Comparison of ENCODE assay signal across 11 cellular contexts in the genomic region with DNA sequence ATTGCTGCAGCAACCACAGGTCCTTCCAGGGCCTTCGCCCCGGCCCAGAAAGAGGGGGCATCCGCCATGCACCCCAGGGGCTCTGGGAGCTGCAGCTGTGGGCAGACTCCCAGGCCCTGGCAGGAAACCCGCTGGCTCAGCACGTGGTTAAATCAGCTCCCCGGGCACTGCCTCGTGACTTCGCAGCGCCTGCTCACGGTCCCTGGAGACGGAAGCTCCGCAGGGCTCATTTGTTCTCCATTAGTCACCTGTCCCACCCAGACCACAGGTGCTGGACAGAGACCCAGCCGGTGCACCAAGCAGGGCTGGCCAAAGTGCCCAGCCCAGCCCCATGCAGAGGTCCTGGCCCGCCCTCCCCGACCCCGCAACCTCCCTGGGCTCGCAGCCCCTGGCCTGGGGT. TPM values are rescaled to one million over a fixed set of nuclear protein-coding genes. Genes with fewer than 3 reads are reported as not detected.
A peak's percentile ranks its signal among the peaks of the same experiment; 100 is the strongest.
DNase-seq lines count a peak whose midpoint lies in the region; ATAC-seq and TF ChIP-seq lines count a peak whose summit lies in the region.
"Had no signal": no experiment of that assay in that cellular context is flagged by ENCODE, and none has a peak within 500 bp of the region (broad histone marks: within the 10 kb centered on the region; RNA-seq: fewer than 3 reads in every experiment).

No MANE protein-coding gene starts in this region.

- no peaks in the 10 kb centered on the region for H4K20me1 ChIP-seq in osteoblast (ENCODE audit: insufficient read depth, low read length)

- DNase-seq in DMS 273 (lab: John Stamatoyannopoulos, UW; ENCODE audit: unreplicated experiment), result peak; percentile 77
- no peak for DNase-seq in DMS 273 treated with DMSO at 0.1 percent for 48 hours (lab: John Stamatoyannopoulos, UW)
- peak; percentile 54 for DNase-seq in NCI-H146 (lab: John Stamatoyannopoulos, UW)
- peak; percentile 56 for DNase-seq in MCF 10A (ENCODE audit: unreplicated experiment)
- DNase-seq in osteoblast (ENCODE audit: insufficient read length, low spot score, missing footprints), result peak; percentile 97
- no peak for DNase-seq in ureter (ENCODE audit: low spot score)
- DNase-seq in NCI-H774 (lab: John Stamatoyannopoulos, UW), result no peak
- DNase-seq: NCI-H1105 had no signal

- peaks cover 23% of the 10 kb centered on the region for H3K27me3 Mint-ChIP-seq in MCF 10A (ENCODE audit: insufficient read depth, unreplicated experiment)

- H3K36me3 Mint-ChIP-seq in MCF 10A (ENCODE audit: insufficient read depth, unreplicated experiment), result no peaks in the 10 kb centered on the region

- peaks cover 26% of the 10 kb centered on the region for H3K27me3 ChIP-seq in osteoblast (ENCODE audit: insufficient read depth, low read length)
- H3K27me3 ChIP-seq: thyroid gland had no signal

- no peaks in the 10 kb centered on the region for H3K79me2 ChIP-seq in osteoblast (ENCODE audit: insufficient read depth, low read length)

- peaks cover 9% of the 10 kb centered on the region for H3K4me1 Mint-ChIP-seq in MCF 10A (ENCODE audit: insufficient read depth, unreplicated experiment)

- no peak overlapping the region for H3K4me3 ChIP-seq in osteoblast (ENCODE audit: insufficient read depth, low read length)
- H3K4me3 ChIP-seq: thyroid gland had no signal

- no TSS peak for BruUV-seq in MCF 10A (replicated peaks; lab: Mats Ljungman, UMichigan)

- H3K27ac Mint-ChIP-seq in MCF 10A (ENCODE audit: low read depth, unreplicated experiment), result no peak overlapping the region

- H3K9me3 ChIP-seq in osteoblast (ENCODE audit: low read depth, low read length), result no peaks in the 10 kb centered on the region
- H3K9me3 ChIP-seq: thyroid gland had no signal

- H3K4me2 ChIP-seq in osteoblast (ENCODE audit: insufficient read depth, low read length), result no peak overlapping the region

- H3K9me3 Mint-ChIP-seq in MCF 10A (ENCODE audit: unreplicated experiment), result no peaks in the 10 kb centered on the region

- TF ChIP-seq CTCF in MCF 10A (IDR thresholded peaks at IDR 0.05; ENCODE audit: unreplicated experiment) (no peak), osteoblast (IDR thresholded peaks at IDR 0.05; ENCODE audit: extremely low read depth, low read depth, low read length) (no peak)

- ATAC-seq in GM21737 (IDR thresholded peaks at IDR 0.05; ENCODE audit: unreplicated experiment), result no peak

- peak overlapping the region; percentile 43 for H3K4me3 Mint-ChIP-seq in MCF 10A (ENCODE audit: unreplicated experiment)

- intact Hi-C loops in MCF 10A (cut with micrococcal nuclease), result no loop called here

- no peaks in the 10 kb centered on the region for H3K4me1 ChIP-seq in osteoblast (ENCODE audit: insufficient read depth, low read length)

- POLR2A ChIA-PET in MCF 10A (lab: Yijun Ruan, JAX), result no interaction called here

- no peaks in the 10 kb centered on the region for H3K36me3 ChIP-seq in osteoblast (ENCODE audit: insufficient read depth, low read length)
- H3K36me3 ChIP-seq: thyroid gland had no signal

- H3K27ac ChIP-seq in osteoblast (ENCODE audit: low read depth, low read length), result no peak overlapping the region
- H3K27ac ChIP-seq: 22Rv1, thyroid gland had no signal

- no peak overlapping the region for H2AFZ ChIP-seq in osteoblast (ENCODE audit: low read length)

- CTCF ChIA-PET in MCF 10A (lab: Yijun Ruan, JAX), result interaction anchor here (0.9 kb wide), 1 partner anchor 80 kb away, joined by 4 read pairs; no protein-coding TSS in a partner anchor

RNA-seq across cellular contexts. Expression of a gene that starts 14.7 kb away (rescaled TPM):
- total RNA-seq in MCF 10A (2022) (not detected in 2 replicates), osteoblast (0.36 TPM in 1 of 2 replicates, not detected in the other), ureter (not detected)

RNA-seq across cellular contexts. Expression of a gene that starts 41.1 kb away (rescaled TPM):
- total RNA-seq in MCF 10A (2022) (3.3 and 9.9 TPM in 2 replicates), osteoblast (not detected in 2 replicates), ureter (20.2 TPM)

Comparison
In these comparisons a context has a peak if more than half of its experiments do, and no peak if none do; other contexts are left out.
1. DNase-seq: peak in DMS 273 (single experiment), NCI-H146 (single experiment), MCF 10A (single experiment) and osteoblast (single experiment); none in DMS 273 treated with DMSO at 0.1 percent for 48 hours (single experiment), ureter (single experiment) and NCI-H774 (single experiment).